24 cellular contexts compared by ENCODE assay signal in genomic region chr5:152178350-152178699, GRCh38.
"Had no signal": no experiment of that assay in that cellular context is flagged by ENCODE, and none has a peak within 500 bp of the region (broad histone marks: within the 10 kb centered on the region; RNA-seq: fewer than 3 reads in every experiment).

No MANE protein-coding gene starts in this region.

- H3K4me1 Mint-ChIP-seq: activated CD4-positive, alpha-beta T cell treated with anti-CD3 and anti-CD28 coated beads, Interleukin-2, amount 10 ng/mL, durations not matched to agents 7 days and 5 days; activated naive CD4-positive, alpha-beta T cell treated with anti-CD3 and anti-CD28 coated beads, Interleukin-2, amount 10 ng/mL, durations not matched to agents 7 days and 5 days; activated naive CD8-positive, alpha-beta T cell treated with anti-CD3 and anti-CD28 coated beads for 36 hours; activated T-helper 17 cell treated with anti-CD3 and anti-CD28 coated beads, Interleukin-2, amount 50 U/mL, for 72 hours; T-helper 17 cell had no signal

- DNase-seq: activated CD4-positive, alpha-beta memory T cell treated with anti-CD3 and anti-CD28 coated beads for 36 hours; activated CD4-positive, alpha-beta T cell treated with anti-CD3 and anti-CD28 coated beads, Interleukin-2, amount 10 ng/mL, durations not matched to agents 7 days and 5 days; activated CD4-positive, CD25-positive, alpha-beta regulatory T cell treated with anti-CD3 and anti-CD28 coated beads, Interleukin-2, amount 50 U/mL, for 72 hours; activated CD8-positive, alpha-beta memory T cell treated with anti-CD3 and anti-CD28 coated beads for 24 hours; activated gamma-delta T cell; activated naive CD4-positive, alpha-beta T cell treated with anti-CD3 and anti-CD28 coated beads, Interleukin-2, amount 10 ng/mL, durations not matched to agents 7 days and 5 days; activated naive CD8-positive, alpha-beta T cell treated with anti-CD3 and anti-CD28 coated beads for 36 hours; activated T-cell treated with anti-CD3 and anti-CD28 coated beads, Interleukin-2, amount 50 U/mL, for 48 hours; brain microvascular endothelial cell; Karpas-422; NCI-H1048; NCI-H2029; NCI-H2107; NCI-H345; NCI-H510A; NCI-H526 treated with DMSO at 0.1 percent for 48 hours; NK-92 treated with Interleukin-12 subunit alpha and Interleukin-12 subunit beta, amount 100 ng/mL, for 24 hours; OCI-M1; Peyer's patch; SHP77; T-helper 17 cell; T-helper 9 cell had no signal

- H3K27ac Mint-ChIP-seq: activated CD4-positive, alpha-beta memory T cell treated with anti-CD3 and anti-CD28 coated beads for 36 hours; activated CD4-positive, alpha-beta T cell treated with anti-CD3 and anti-CD28 coated beads, Interleukin-2, amount 10 ng/mL, durations not matched to agents 7 days and 5 days; activated naive CD4-positive, alpha-beta T cell treated with anti-CD3 and anti-CD28 coated beads, Interleukin-2, amount 10 ng/mL, durations not matched to agents 7 days and 5 days; activated naive CD8-positive, alpha-beta T cell treated with anti-CD3 and anti-CD28 coated beads for 36 hours; activated T-helper 17 cell treated with anti-CD3 and anti-CD28 coated beads, Interleukin-2, amount 50 U/mL, for 72 hours; T-helper 17 cell; WTC11 had no signal

- H3K36me3 Mint-ChIP-seq: activated naive CD4-positive, alpha-beta T cell treated with anti-CD3 and anti-CD28 coated beads, Interleukin-2, amount 10 ng/mL, durations not matched to agents 7 days and 5 days; activated naive CD8-positive, alpha-beta T cell treated with anti-CD3 and anti-CD28 coated beads for 36 hours had no signal

- H3K27me3 Mint-ChIP-seq: activated CD4-positive, alpha-beta T cell treated with anti-CD3 and anti-CD28 coated beads, Interleukin-2, amount 10 ng/mL, durations not matched to agents 7 days and 5 days; activated naive CD4-positive, alpha-beta T cell treated with anti-CD3 and anti-CD28 coated beads, Interleukin-2, amount 10 ng/mL, durations not matched to agents 7 days and 5 days; T-helper 17 cell had no signal

- H3K9me3 Mint-ChIP-seq: activated CD4-positive, alpha-beta T cell treated with anti-CD3 and anti-CD28 coated beads, Interleukin-2, amount 10 ng/mL, durations not matched to agents 7 days and 5 days had no signal

- ATAC-seq: activated T-helper 17 cell treated with anti-CD3 and anti-CD28 coated beads, Interleukin-2, amount 50 U/mL, for 72 hours; T-helper 17 cell had no signal

- H3K4me3 Mint-ChIP-seq: activated CD4-positive, alpha-beta memory T cell treated with anti-CD3 and anti-CD28 coated beads for 36 hours; activated CD4-positive, alpha-beta T cell treated with anti-CD3 and anti-CD28 coated beads, Interleukin-2, amount 10 ng/mL, durations not matched to agents 7 days and 5 days; activated naive CD4-positive, alpha-beta T cell treated with anti-CD3 and anti-CD28 coated beads, Interleukin-2, amount 10 ng/mL, durations not matched to agents 7 days and 5 days; activated naive CD8-positive, alpha-beta T cell treated with anti-CD3 and anti-CD28 coated beads for 36 hours; activated T-helper 17 cell treated with anti-CD3 and anti-CD28 coated beads, Interleukin-2, amount 50 U/mL, for 72 hours; T-helper 17 cell; WTC11 had no signal
